ENCODE assay signal across 21 cellular contexts in genomic region chr9:124664143-124664542, GRCh38.
DNase-seq lines count a peak whose midpoint lies in the region; ATAC-seq, FAIRE-seq and TF ChIP-seq lines count a peak whose summit lies in the region.
"Had no signal": no experiment of that assay in that cellular context is flagged by ENCODE, and none has a peak within 500 bp of the region (broad histone marks: within the 10 kb centered on the region; RNA-seq: fewer than 3 reads in every experiment).

No MANE protein-coding gene starts in this region.

- no peak overlapping the region for H4K5ac ChIP-seq in mesendoderm (ENCODE audit: low read length)

- H3K36me3 Mint-ChIP-seq in endothelial cell (ENCODE audit: low read depth, unreplicated experiment) = no peaks in the 10 kb centered on the region

- no TSS peak for BruUV-seq in Panc1 (replicated peaks; lab: Mats Ljungman, UMichigan)

- H3K56ac ChIP-seq in mesendoderm (ENCODE audit: low read length) = no peak overlapping the region

- TF ChIP-seq POLR2A in H54 (IDR thresholded peaks at IDR 0.05; ENCODE audit: low read depth, low read length) (no peak), prostate gland (IDR thresholded peaks at IDR 0.05) (no peak)

- no peaks in the 10 kb centered on the region for H3K9me3 Mint-ChIP-seq in endothelial cell (ENCODE audit: unreplicated experiment)
- H3K9me3 Mint-ChIP-seq: CD4-positive, alpha-beta T cell had no signal

- POLR2A ChIA-PET in Panc1 (lab: Charles Lee) = no interaction called here

- no peak overlapping the region for H3K18ac ChIP-seq in mesendoderm (ENCODE audit: low read length)

- no CpG with 5 or more reads among the region's 2 CpGs for WGBS in mesendoderm (ENCODE audit: extremely low coverage, insufficient coverage, low lambda C conversion rate)
- 93% methylated on average over 2 of the region's 2 CpGs for WGBS in prostate gland

- peak overlapping the region; percentile 46 for H3K27ac Mint-ChIP-seq in endothelial cell (ENCODE audit: unreplicated experiment)
- H3K27ac Mint-ChIP-seq: CD4-positive, alpha-beta T cell had no signal

- DNase-seq in H54 (ENCODE audit: insufficient read length, low spot score) = no peak
- no peak for DNase-seq in Panc1 (ENCODE audit: low read depth, low spot score)
- DNase-seq in endothelial cell (ENCODE audit: low spot score) = no peak
- no peak for DNase-seq in mesendoderm
- DNase-seq in NCI-H2029 treated with DMSO at 0.1 percent for 48 hours (lab: John Stamatoyannopoulos, UW) = no peak
- DNase-seq in prostate gland (ENCODE audit: low spot score) = no peak
- DNase-seq in NCI-H1436 treated with DMSO at 0.1 percent for 48 hours (lab: John Stamatoyannopoulos, UW) = no peak
- DNase-seq: CD4-positive, alpha-beta T cell; H7; Karpas-422; MM.1S; NCI-H1092 treated with DMSO at 0.1 percent for 48 hours; NCI-H1694; NCI-H510A; NCI-H748 treated with DMSO at 0.1 percent for 48 hours; NK-92 treated with Interleukin-12 subunit alpha and Interleukin-12 subunit beta, amount 100 ng/mL, for 24 hours; OCI-M1; RPMI8226; SIG-M5 had no signal

- peaks cover 40% of the 10 kb centered on the region for H3K4me1 Mint-ChIP-seq in endothelial cell (ENCODE audit: unreplicated experiment)

- H3K4me1 ChIP-seq in Panc1 (ENCODE audit: control insufficient read depth, insufficient read depth, low read length) (peaks cover 42% of the 10 kb centered on the region), mesendoderm (ENCODE audit: control insufficient read depth, low read depth, low read length) (peaks cover 3% of the 10 kb centered on the region), prostate gland (replicated peaks) (no peaks in the 10 kb centered on the region)

- peak; percentile 95 for FAIRE-seq in H54 (lab: Jason Lieb, UNC)
- FAIRE-seq: A549 had no signal

- H3K27me3 Mint-ChIP-seq in endothelial cell (ENCODE audit: unreplicated experiment) = no peaks in the 10 kb centered on the region

- H2AK5ac ChIP-seq in mesendoderm (ENCODE audit: low read length) = no peak overlapping the region

- H3K27me3 ChIP-seq in Panc1 (ENCODE audit: control insufficient read depth, insufficient read depth, low read length) = no peaks in the 10 kb centered on the region
- H3K27me3 ChIP-seq in mesendoderm (ENCODE audit: insufficient read depth, low read length, poor library complexity) = no peaks in the 10 kb centered on the region
- H3K27me3 ChIP-seq in prostate gland (replicated peaks; ENCODE audit: insufficient read depth) = no peaks in the 10 kb centered on the region

- in situ Hi-C loops in Panc1 (cut with HindIII; ENCODE audit: low pct_unique_long_range_greater_than_20kb, low sequenced_read_pairs) = no loop called here

- no peaks in the 10 kb centered on the region for H3K36me3 ChIP-seq in Panc1 (ENCODE audit: control insufficient read depth, insufficient read depth, low read length)
- H3K36me3 ChIP-seq in mesendoderm (ENCODE audit: control insufficient read depth, insufficient read depth, low read length) = no peaks in the 10 kb centered on the region
- no peaks in the 10 kb centered on the region for H3K36me3 ChIP-seq in prostate gland

- H3K4me2 ChIP-seq in mesendoderm (ENCODE audit: low read length) = no peak overlapping the region
- H3K4me2 ChIP-seq: A549 had no signal

- H3K79me1 ChIP-seq in mesendoderm (ENCODE audit: low read length) = no peaks in the 10 kb centered on the region

- H3K23ac ChIP-seq in mesendoderm (ENCODE audit: low read length) = no peak overlapping the region

- no peak overlapping the region for H2BK120ac ChIP-seq in mesendoderm (ENCODE audit: low read depth, low read length)

- no peak overlapping the region for H3K9ac ChIP-seq in mesendoderm (ENCODE audit: low read length)

- no peaks in the 10 kb centered on the region for H3K79me2 ChIP-seq in mesendoderm (ENCODE audit: control insufficient read depth, insufficient read depth, low read length)

- intact Hi-C loops in Panc1 (cut with micrococcal nuclease; ENCODE audit: unreplicated experiment) (loop anchor here (5.0 kb wide), 1 partner anchor 42 kb away; no protein-coding TSS in a partner anchor), prostate gland (cut with DNase I) (no loop called here)

- CTCF ChIA-PET in Panc1 (lab: Charles Lee) = no interaction called here

- H2BK15ac ChIP-seq in mesendoderm (replicated peaks; ENCODE audit: low read depth) = no peak overlapping the region

- peak overlapping the region; percentile 86 for H4K8ac ChIP-seq in mesendoderm (ENCODE audit: low read depth, low read length)

- H3K4me3 ChIP-seq in Panc1 (ENCODE audit: low read depth in 2 of 2, low read length in 2 of 2) (no peak overlapping the region), mesendoderm (ENCODE audit: low read length) (no peak overlapping the region), prostate gland (no peak overlapping the region)
- H3K4me3 ChIP-seq: A549 had no signal

- H3K4me3 Mint-ChIP-seq in endothelial cell (ENCODE audit: unreplicated experiment) = no peak overlapping the region
- H3K4me3 Mint-ChIP-seq: CD4-positive, alpha-beta T cell had no signal

- H3K4ac ChIP-seq in mesendoderm (ENCODE audit: low read depth, low read length) = no peak overlapping the region

- no peak overlapping the region for H2BK5ac ChIP-seq in mesendoderm (ENCODE audit: low read length)

- TF ChIP-seq CTCF in Panc1 (IDR thresholded peaks at IDR 0.05) (no peak), endothelial cell (IDR thresholded peaks at IDR 0.05; ENCODE audit: unreplicated experiment) (no peak), prostate gland (IDR thresholded peaks at IDR 0.05) (no peak)

- H3K9me3 ChIP-seq in Panc1 (ENCODE audit: control insufficient read depth, insufficient read depth, low read depth, low read length) (no peaks in the 10 kb centered on the region), prostate gland (no peaks in the 10 kb centered on the region)
- H3K9me3 ChIP-seq: A549 had no signal

- ATAC-seq in Panc1 (no peak), GM21723 (IDR thresholded peaks at IDR 0.05; ENCODE audit: unreplicated experiment) (no peak)
- ATAC-seq: A549 had no signal

- peak overlapping the region; percentile 37; the same call in 1 of the 2 replicates for H3K27ac ChIP-seq in Panc1 (ENCODE audit: low read length)
- H3K27ac ChIP-seq in mesendoderm (ENCODE audit: low read depth, low read length) = no peak overlapping the region
- H3K27ac ChIP-seq in prostate gland = no peak overlapping the region
- H3K27ac ChIP-seq: A549 had no signal
